Comparison of ENCODE assay signal across 1 cellular context in genomic region chr13:74032325-74032724, GRCh38.
TF ChIP-seq lines count a peak whose summit lies in the region.

No MANE protein-coding gene starts in this region.

TF ChIP-seq in endothelial cell of umbilical vein, 7 proteins besides CTCF, POLR2A, EP300 and RAD21 (continued from another document):
- no peak for TF ChIP-seq MYC (IDR thresholded peaks at IDR 0.05; ENCODE audit: low read depth, low read length)
- no peak for TF ChIP-seq EZH2 (IDR thresholded peaks at IDR 0.05; ENCODE audit: borderline replicate concordance, low read depth, low read length, severe bottlenecking)
- no peak for TF ChIP-seq POLR2AphosphoS5 (IDR thresholded peaks at IDR 0.05; ENCODE audit: insufficient read depth, low read depth, low read length)
TF ChIP-seq in endothelial cell of umbilical vein: peak in this region for 0.
